In the genomic region with DNA sequence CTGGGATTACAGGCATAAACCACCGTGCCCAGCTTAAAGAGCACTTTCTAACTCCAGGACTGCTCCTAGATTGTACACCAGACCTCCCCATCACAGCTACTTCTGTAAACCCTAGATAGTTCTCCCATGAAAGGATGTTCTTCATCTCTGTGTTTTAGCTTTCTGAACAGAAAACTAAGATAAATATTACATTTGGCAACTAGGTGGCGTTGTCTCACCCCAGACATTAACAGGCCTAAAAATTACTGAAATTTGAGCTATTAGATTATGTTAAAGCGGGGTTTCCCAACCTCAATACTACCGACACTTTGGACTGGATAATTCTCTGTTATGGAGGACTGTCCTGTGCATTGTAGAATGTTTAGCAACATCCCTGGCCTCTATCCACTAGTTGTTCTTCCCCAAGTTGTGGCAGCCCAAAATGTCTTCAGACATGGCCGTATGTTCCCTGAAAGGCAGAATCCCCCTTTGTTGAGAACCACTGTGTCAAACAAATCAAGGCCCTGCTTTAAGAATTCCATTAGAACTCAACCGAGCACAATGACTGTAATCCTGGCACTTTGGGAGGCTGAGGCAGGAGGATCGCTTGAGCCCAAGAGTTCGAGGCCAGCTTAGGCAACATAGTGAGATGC, we compare ENCODE assay signal across 8 cellular contexts. TPM values are rescaled to one million over a fixed set of nuclear protein-coding genes. Genes with fewer than 3 reads are reported as not detected.
DNase-seq lines count a peak whose midpoint lies in the region; ATAC-seq, FAIRE-seq and TF ChIP-seq lines count a peak whose summit lies in the region.

No MANE protein-coding gene starts in this region.

- H3K9me3 Mint-ChIP-seq in endothelial cell (ENCODE audit: unreplicated experiment) (no peaks in the 10 kb centered on the region), osteocyte (ENCODE audit: unreplicated experiment) (no peaks in the 10 kb centered on the region)

- TF ChIP-seq CTCF in endothelial cell (IDR thresholded peaks at IDR 0.05; ENCODE audit: unreplicated experiment) (peak; percentile 80), osteocyte (IDR thresholded peaks at IDR 0.05) (peak; percentile 74)

- peak; percentile 21 for FAIRE-seq in A204.1 (lab: Jason Lieb, UNC)

- peak; percentile 65 for DNase-seq in GM03348 (ENCODE audit: low spot score)
- DNase-seq in NCI-H82 treated with DMSO at 0.1 percent for 48 hours (lab: John Stamatoyannopoulos, UW; ENCODE audit: unreplicated experiment) = peak; percentile 9
- DNase-seq in endothelial cell (ENCODE audit: low spot score) = no peak
- DNase-seq in osteocyte (ENCODE audit: extremely low spot score, unreplicated experiment) = no peak
- no peak for DNase-seq in activated CD4-positive, CD25-positive, alpha-beta regulatory T cell (lab: John Stamatoyannopoulos, UW)
- DNase-seq in COLO668 (lab: John Stamatoyannopoulos, UW; ENCODE audit: unreplicated experiment) = no peak

- H3K27me3 Mint-ChIP-seq in endothelial cell (ENCODE audit: unreplicated experiment) (no peaks in the 10 kb centered on the region), osteocyte (ENCODE audit: unreplicated experiment) (no peaks in the 10 kb centered on the region)

- no peak for ATAC-seq in HG02759 (IDR thresholded peaks at IDR 0.05; ENCODE audit: unreplicated experiment)

- peaks cover 17% of the 10 kb centered on the region for H3K4me1 Mint-ChIP-seq in endothelial cell (ENCODE audit: unreplicated experiment)
- no peaks in the 10 kb centered on the region for H3K4me1 Mint-ChIP-seq in osteocyte (ENCODE audit: unreplicated experiment)

- no peaks in the 10 kb centered on the region for H3K36me3 Mint-ChIP-seq in endothelial cell (ENCODE audit: low read depth, unreplicated experiment)
- no peaks in the 10 kb centered on the region for H3K36me3 Mint-ChIP-seq in osteocyte (ENCODE audit: unreplicated experiment)

- H3K4me3 Mint-ChIP-seq in endothelial cell (ENCODE audit: unreplicated experiment) = no peak overlapping the region
- no peak overlapping the region for H3K4me3 Mint-ChIP-seq in osteocyte (ENCODE audit: unreplicated experiment)

- H3K27ac Mint-ChIP-seq in endothelial cell (ENCODE audit: unreplicated experiment) (no peak overlapping the region), osteocyte (ENCODE audit: unreplicated experiment) (no peak overlapping the region)

RNA-seq across cellular contexts. Expression of a gene that starts 19.1 kb away (rescaled TPM):
- 0.23 TPM for total RNA-seq in endothelial cell (ENCODE audit: unreplicated experiment)
- total RNA-seq in osteocyte = not detected in 2 replicates

Comparison
In these comparisons a context has a peak if more than half of its experiments do, and no peak if none do; other contexts are left out.
1. DNase-seq: peak in GM03348 (single experiment) and NCI-H82 treated with DMSO at 0.1 percent for 48 hours (single experiment); none in endothelial cell (single experiment), osteocyte (single experiment), activated CD4-positive, CD25-positive, alpha-beta regulatory T cell (0 of 4) and COLO668 (single experiment).